Comparison of ENCODE assay signal across 20 cellular contexts in the genomic region with DNA sequence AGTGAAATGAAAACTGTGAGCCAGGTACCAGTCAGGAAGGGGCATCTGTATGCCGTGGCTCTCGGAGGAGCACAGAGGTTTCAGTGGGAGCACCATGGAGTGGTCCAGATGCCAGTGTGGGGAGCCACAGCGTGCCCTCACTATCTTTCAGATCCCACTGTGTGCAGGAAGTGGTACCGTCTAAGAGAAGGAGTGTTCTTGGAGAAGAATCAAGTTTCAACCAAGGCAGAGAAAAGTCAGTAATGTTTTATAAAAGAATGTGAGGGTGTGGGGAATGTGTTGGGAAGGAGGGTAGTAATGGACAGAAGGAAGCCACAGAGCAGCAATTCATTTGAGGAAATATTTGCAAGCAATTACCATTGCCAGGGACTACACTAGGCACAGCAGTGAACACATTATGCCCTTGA. TPM values are rescaled to one million over a fixed set of nuclear protein-coding genes. Genes with fewer than 3 reads are reported as not detected.
DNase-seq lines count a peak whose midpoint lies in the region; ATAC-seq and TF ChIP-seq lines count a peak whose summit lies in the region.
"Had no signal": no experiment of that assay in that cellular context is flagged by ENCODE, and none has a peak within 500 bp of the region (broad histone marks: within the 10 kb centered on the region; RNA-seq: fewer than 3 reads in every experiment).

No MANE protein-coding gene starts in this region.

- H3K27ac Mint-ChIP-seq in dendritic cell treated with granulocyte-macrophage colony-stimulating factor and Interleukin-4, amounts not matched to agents 40 ng/mL and 50 ng/mL, for 4 days: peak overlapping the region; percentile 4

- no peaks in the 10 kb centered on the region for H3K9me2 ChIP-seq in SK-N-SH

- no peak for TF ChIP-seq EP300 in SK-N-SH (IDR thresholded peaks at IDR 0.05; ENCODE audit: borderline replicate concordance in 1 of 2, low read depth in 1 of 2, low read length in 1 of 2)

- no peaks in the 10 kb centered on the region for H3K36me3 ChIP-seq in SK-N-SH (replicated peaks in 1 of 2; ENCODE audit: control insufficient read depth in 1 of 2, insufficient read depth in 2 of 2, low read length in 1 of 2)
- H3K36me3 ChIP-seq in spleen: no peaks in the 10 kb centered on the region
- H3K36me3 ChIP-seq: BE2C had no signal

- H3K9ac ChIP-seq in SK-N-SH: no peak overlapping the region
- H3K9ac ChIP-seq: KMS-11 had no signal

- H3K4me3 ChIP-seq in SK-N-SH (ENCODE audit: low read depth in 2 of 2, low read length in 1 of 2) (no peak overlapping the region), spleen (no peak overlapping the region)
- H3K4me3 ChIP-seq: SK-N-MC had no signal

- no peak overlapping the region for H2AFZ ChIP-seq in SK-N-SH (ENCODE audit: low read depth)

- no peaks in the 10 kb centered on the region for H4K20me1 ChIP-seq in SK-N-SH (ENCODE audit: insufficient read depth)

- H3K4me3 Mint-ChIP-seq in dendritic cell treated with granulocyte-macrophage colony-stimulating factor and Interleukin-4, amounts not matched to agents 40 ng/mL and 50 ng/mL, for 4 days: no peak overlapping the region
- H3K4me3 Mint-ChIP-seq: CD4-positive, CD25-positive, alpha-beta regulatory T cell had no signal

- H3K9me3 ChIP-seq in SK-N-SH: no peaks in the 10 kb centered on the region
- H3K9me3 ChIP-seq in spleen: no peaks in the 10 kb centered on the region
- H3K9me3 ChIP-seq: BE2C had no signal

- no peaks in the 10 kb centered on the region for H3K9me3 Mint-ChIP-seq in dendritic cell treated with granulocyte-macrophage colony-stimulating factor and Interleukin-4, amounts not matched to agents 40 ng/mL and 50 ng/mL, for 4 days
- H3K9me3 Mint-ChIP-seq: CD4-positive, CD25-positive, alpha-beta regulatory T cell had no signal

- peaks cover 7% of the 10 kb centered on the region for H3K36me3 Mint-ChIP-seq in dendritic cell treated with granulocyte-macrophage colony-stimulating factor and Interleukin-4, amounts not matched to agents 40 ng/mL and 50 ng/mL, for 4 days (ENCODE audit: low read depth)
- H3K36me3 Mint-ChIP-seq: CD4-positive, CD25-positive, alpha-beta regulatory T cell had no signal

- POLR2A ChIA-PET in SK-N-SH (lab: Yijun Ruan, JAX): interaction anchor here (1.0 kb wide), 1 partner anchor 35 kb away, joined by 3 read pairs; no protein-coding TSS in a partner anchor

- CTCF ChIA-PET in SK-N-SH (lab: Yijun Ruan, JAX): interaction anchor here (1.1 to 1.9 kb wide), 3 partner anchors 11 to 141 kb away, joined by 4 to 8 read pairs (median 7); no protein-coding TSS in a partner anchor

- no peak for DNase-seq in SK-N-SH
- DNase-seq in UCSD-AML1 (lab: John Stamatoyannopoulos, UW; ENCODE audit: unreplicated experiment): peak; percentile 16
- no peak for DNase-seq in spleen
- DNase-seq in DMS153 (lab: John Stamatoyannopoulos, UW): no peak
- no peak for DNase-seq in activated gamma-delta T cell (lab: John Stamatoyannopoulos, UW)
- DNase-seq in activated T-cell treated with anti-CD3 and anti-CD28 coated beads for 4 hours: no peak
- DNase-seq: 8988T; CD4-positive, CD25-positive, alpha-beta regulatory T cell; COR-L47; GF-D8; NCI-H1417 treated with DMSO at 0.1 percent for 48 hours; NCI-H1930; Right ventricle myocardium superior had no signal

- intact Hi-C loops in dendritic cell treated with granulocyte-macrophage colony-stimulating factor and Interleukin-4, amounts not matched to agents 40 ng/mL and 50 ng/mL, for 4 days (cut with micrococcal nuclease): no loop called here
- intact Hi-C loops in spleen (cut with DNase I; ENCODE audit: low total_unique reads): no loop called here

- H3K27ac ChIP-seq in SK-N-SH (ENCODE audit: low read depth in 2 of 2, low read length in 1 of 2) (peak overlapping the region in 1 of 2 experiments; percentile 41; a peak in 2 of 4 replicates), spleen (peak overlapping the region in 7 of 8 donors; percentile 33 to 84 (median 72))
- H3K27ac ChIP-seq: KMS-11, SK-N-MC had no signal

- TF ChIP-seq RAD21 in SK-N-SH (IDR thresholded peaks at IDR 0.05; ENCODE audit: low read length): no peak

- H3K4me1 Mint-ChIP-seq in dendritic cell treated with granulocyte-macrophage colony-stimulating factor and Interleukin-4, amounts not matched to agents 40 ng/mL and 50 ng/mL, for 4 days (ENCODE audit: low read depth): peaks cover 11% of the 10 kb centered on the region
- H3K4me1 Mint-ChIP-seq: CD4-positive, CD25-positive, alpha-beta regulatory T cell had no signal

- H3K27me3 ChIP-seq in SK-N-SH (ENCODE audit: insufficient read depth): no peaks in the 10 kb centered on the region
- H3K27me3 ChIP-seq in spleen (replicated peaks in 1 of 7): no peaks in the 10 kb centered on the region
- H3K27me3 ChIP-seq: BE2C had no signal

- 0 out of 2 replicates have a peak, but pooled peaks cover 5% of the 10 kb centered on the region for H3K79me2 ChIP-seq in SK-N-SH (ENCODE audit: insufficient read depth)

- H3F3A ChIP-seq in SK-N-SH (replicated peaks; ENCODE audit: insufficient read depth): no peaks in the 10 kb centered on the region

- H3K4me1 ChIP-seq in SK-N-SH (ENCODE audit: control insufficient read depth in 1 of 2, insufficient read depth in 2 of 2, low read depth in 1 of 2, low read length in 1 of 2) (peaks cover 0 to 27% of the 10 kb centered on the region in 2 experiments; a peak in 2 of 4 replicates), spleen (peaks cover 0 to 43% (median 0%) of the 10 kb centered on the region in 6 donors)

- no peak for TF ChIP-seq CTCF in SK-N-SH (IDR thresholded peaks at IDR 0.05)
- TF ChIP-seq CTCF in spleen (IDR thresholded peaks at IDR 0.05 in 8 of 11, conservative IDR thresholded peaks at IDR 0.05 in 3 of 11): no peak

- ATAC-seq in SK-N-SH treated with all-trans-retinoic acid at 6 μM for 48 hours: peak; percentile 58
- ATAC-seq: HCT116, HepG2 had no signal

- no peak for TF ChIP-seq POLR2A in spleen (IDR thresholded peaks at IDR 0.05)

- no peak overlapping the region for H3K4me2 ChIP-seq in SK-N-SH
- H3K4me2 ChIP-seq: KMS-11 had no signal

- 94% methylated on average over 4 of the region's 4 CpGs for WGBS in SK-N-SH (ENCODE audit: low lambda C conversion rate)
- WGBS in spleen, 5 donors: 51 to 81% (median 65%) methylated on average over 4 of the region's 4 CpGs

- no peaks in the 10 kb centered on the region for H3K27me3 Mint-ChIP-seq in dendritic cell treated with granulocyte-macrophage colony-stimulating factor and Interleukin-4, amounts not matched to agents 40 ng/mL and 50 ng/mL, for 4 days

TF ChIP-seq in SK-N-SH treated with all-trans-retinoic acid at 6 μM for 48 hours, 23 proteins besides CTCF, POLR2A, EP300 and RAD21 (continues in another document):
- TF ChIP-seq CSDC2 (CRISPR knock-in tag; IDR thresholded peaks at IDR 0.05) (no peak), BACH2 (CRISPR knock-in tag; IDR thresholded peaks at IDR 0.05; ENCODE audit: borderline replicate concordance) (no peak), ISL1 (CRISPR knock-in tag; IDR thresholded peaks at IDR 0.05) (no peak), TOX (CRISPR knock-in tag; IDR thresholded peaks at IDR 0.05; ENCODE audit: borderline replicate concordance) (no peak), ZFP30 (CRISPR knock-in tag; IDR thresholded peaks at IDR 0.05) (no peak), RARB (CRISPR knock-in tag; IDR thresholded peaks at IDR 0.05) (no peak), OSR1 (CRISPR knock-in tag; IDR thresholded peaks at IDR 0.05) (no peak), SNAI2 (CRISPR knock-in tag; IDR thresholded peaks at IDR 0.05) (no peak)

TF ChIP-seq in SK-N-SH, 30 proteins besides CTCF, POLR2A, EP300 and RAD21 (continues in another document):
- TF ChIP-seq TAF1 (IDR thresholded peaks at IDR 0.05; ENCODE audit: borderline replicate concordance, low read depth, low read length): no peak
- no peak for TF ChIP-seq FOXJ3 (CRISPR knock-in tag; IDR thresholded peaks at IDR 0.05)
- TF ChIP-seq MXI1 (IDR thresholded peaks at IDR 0.05; ENCODE audit: low read depth, low read length): no peak
- TF ChIP-seq RCOR1 (IDR thresholded peaks at IDR 0.05; ENCODE audit: low read length): no peak
- no peak for TF ChIP-seq RXRA (IDR thresholded peaks at IDR 0.05; ENCODE audit: borderline replicate concordance, low read depth)
- TF ChIP-seq MEF2A (IDR thresholded peaks at IDR 0.05; ENCODE audit: borderline replicate concordance, low read depth): no peak
- no peak for TF ChIP-seq JUND (IDR thresholded peaks at IDR 0.05)
- TF ChIP-seq TEAD4 (IDR thresholded peaks at IDR 0.05; ENCODE audit: borderline replicate concordance, insufficient read depth): no peak
- TF ChIP-seq, protein P1, sequence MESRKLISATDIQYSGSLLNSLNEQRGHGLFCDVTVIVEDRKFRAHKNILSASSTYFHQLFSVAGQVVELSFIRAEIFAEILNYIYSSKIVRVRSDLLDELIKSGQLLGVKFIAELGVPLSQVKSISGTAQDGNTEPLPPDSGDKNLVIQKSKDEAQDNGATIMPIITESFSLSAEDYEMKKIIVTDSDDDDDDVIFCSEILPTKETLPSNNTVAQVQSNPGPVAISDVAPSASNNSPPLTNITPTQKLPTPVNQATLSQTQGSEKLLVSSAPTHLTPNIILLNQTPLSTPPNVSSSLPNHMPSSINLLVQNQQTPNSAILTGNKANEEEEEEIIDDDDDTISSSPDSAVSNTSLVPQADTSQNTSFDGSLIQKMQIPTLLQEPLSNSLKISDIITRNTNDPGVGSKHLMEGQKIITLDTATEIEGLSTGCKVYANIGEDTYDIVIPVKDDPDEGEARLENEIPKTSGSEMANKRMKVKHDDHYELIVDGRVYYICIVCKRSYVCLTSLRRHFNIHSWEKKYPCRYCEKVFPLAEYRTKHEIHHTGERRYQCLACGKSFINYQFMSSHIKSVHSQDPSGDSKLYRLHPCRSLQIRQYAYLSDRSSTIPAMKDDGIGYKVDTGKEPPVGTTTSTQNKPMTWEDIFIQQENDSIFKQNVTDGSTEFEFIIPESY (IDR thresholded peaks at IDR 0.05; ENCODE audit: borderline replicate concordance, low read depth): no peak
- TF ChIP-seq, protein P2, sequence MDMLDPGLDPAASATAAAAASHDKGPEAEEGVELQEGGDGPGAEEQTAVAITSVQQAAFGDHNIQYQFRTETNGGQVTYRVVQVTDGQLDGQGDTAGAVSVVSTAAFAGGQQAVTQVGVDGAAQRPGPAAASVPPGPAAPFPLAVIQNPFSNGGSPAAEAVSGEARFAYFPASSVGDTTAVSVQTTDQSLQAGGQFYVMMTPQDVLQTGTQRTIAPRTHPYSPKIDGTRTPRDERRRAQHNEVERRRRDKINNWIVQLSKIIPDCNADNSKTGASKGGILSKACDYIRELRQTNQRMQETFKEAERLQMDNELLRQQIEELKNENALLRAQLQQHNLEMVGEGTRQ (IDR thresholded peaks at IDR 0.05; ENCODE audit: borderline replicate concordance, low read depth, low read length): no peak

RNA-seq across cellular contexts. Expression of gene PRKAR2B, which starts 35.6 kb away (rescaled TPM):
- polyA plus RNA-seq in SK-N-SH (2012; rRNA removed) (17.3 and 19.3 TPM in 2 replicates), spleen (10 to 100 TPM in 1 of 3 donors, 1 to 10 TPM in 2; 8.3 to 28.8 (median 9.4) TPM)
- 27.9 and 35.2 TPM in 2 replicates for polyA plus RNA-seq in SK-N-SH (2012; cell fraction: cytosol; rRNA removed)
- polyA plus RNA-seq in SK-N-SH (2012; cell fraction: nucleus; rRNA removed): 4.7 and 9.6 TPM in 2 replicates
- total RNA-seq in spleen: 10 to 100 TPM; 29.1 to 74.4 (median 54.5) TPM
- total RNA-seq: HepG2 had no signal
- polyA plus RNA-seq: HepG2 had no signal
